ENCODE assay signal across 26 cellular contexts in genomic region chr16:73951541-73951940, GRCh38.
A peak's percentile ranks its signal among the peaks of the same experiment; 100 is the strongest.
DNase-seq lines count a peak whose midpoint lies in the region; ATAC-seq, FAIRE-seq and TF ChIP-seq lines count a peak whose summit lies in the region.
"Had no signal": no experiment of that assay in that cellular context is flagged by ENCODE, and none has a peak within 500 bp of the region (broad histone marks: within the 10 kb centered on the region; RNA-seq: fewer than 3 reads in every experiment).

No MANE protein-coding gene starts in this region.

- no peak for FAIRE-seq in urothelium cell line (lab: Jason Lieb, UNC)
- FAIRE-seq: bronchial epithelial cell, GM12878 had no signal

- H3K4me3 ChIP-seq in cardiac muscle cell (no peak overlapping the region), upper lobe of left lung (no peak overlapping the region)
- H3K4me3 ChIP-seq: BLaER1, esophagus squamous epithelium, GM12878, SJSA1, skin epidermis had no signal

- no peak for TF ChIP-seq CTCF in cardiac muscle cell (IDR thresholded peaks at IDR 0.05; ENCODE audit: low read depth, low read length)
- TF ChIP-seq CTCF in nephron (IDR thresholded peaks at IDR 0.05; ENCODE audit: unreplicated experiment in 3 of 3), result no peak
- TF ChIP-seq CTCF in upper lobe of left lung (IDR thresholded peaks at IDR 0.05), result no peak

- 42 to 58% methylated on average over 3 of the region's 3 CpGs for WGBS in upper lobe of left lung, 2 donors

- peak overlapping the region in 1 of 3 experiments; percentile 51 for H3K4me3 Mint-ChIP-seq in nephron
- H3K4me3 Mint-ChIP-seq in naive thymus-derived CD8-positive, alpha-beta T cell, result no peak overlapping the region
- H3K4me3 Mint-ChIP-seq: activated naive CD8-positive, alpha-beta T cell treated with anti-CD3 and anti-CD28 coated beads for 36 hours; activated T-helper 1 cell treated with anti-CD3 and anti-CD28 coated beads, Interleukin-12 subunit alpha, Interleukin-12 subunit beta, Interleukin-2, Interleukin-4 antibody, amounts not matched to agents 30 ng/mL and 10 ng/mL and 1 ng/mL, durations not matched to agents 14 hours and 24 hours and 36 hours; HFFc6 had no signal

- no peaks in the 10 kb centered on the region for H3K36me3 Mint-ChIP-seq in nephron (ENCODE audit: low read depth)
- no peaks in the 10 kb centered on the region for H3K36me3 Mint-ChIP-seq in naive thymus-derived CD8-positive, alpha-beta T cell
- H3K36me3 Mint-ChIP-seq: activated naive CD8-positive, alpha-beta T cell treated with anti-CD3 and anti-CD28 coated beads for 36 hours had no signal

- TF ChIP-seq POLR2A in upper lobe of left lung (IDR thresholded peaks at IDR 0.05), result no peak

- POLR2A ChIA-PET in naive thymus-derived CD8-positive, alpha-beta T cell (lab: Charles Lee), result no interaction called here

- H3K4me1 Mint-ChIP-seq in nephron, result peaks cover 40% of the 10 kb centered on the region
- no peaks in the 10 kb centered on the region for H3K4me1 Mint-ChIP-seq in naive thymus-derived CD8-positive, alpha-beta T cell
- H3K4me1 Mint-ChIP-seq: activated naive CD8-positive, alpha-beta T cell treated with anti-CD3 and anti-CD28 coated beads for 36 hours had no signal

- H3K27me3 Mint-ChIP-seq in nephron (ENCODE audit: low read depth), result peaks cover 5% of the 10 kb centered on the region
- H3K27me3 Mint-ChIP-seq in naive thymus-derived CD8-positive, alpha-beta T cell, result no peaks in the 10 kb centered on the region

- H3K9me3 ChIP-seq in cardiac muscle cell (ENCODE audit: low read depth) (no peaks in the 10 kb centered on the region), upper lobe of left lung (no peaks in the 10 kb centered on the region)
- H3K9me3 ChIP-seq: BLaER1, esophagus squamous epithelium, SJSA1 had no signal

- TF ChIP-seq EP300 in upper lobe of left lung (IDR thresholded peaks at IDR 0.05), result no peak

- no peaks in the 10 kb centered on the region for H3K36me3 ChIP-seq in cardiac muscle cell
- no peaks in the 10 kb centered on the region for H3K36me3 ChIP-seq in upper lobe of left lung
- H3K36me3 ChIP-seq: BLaER1, esophagus squamous epithelium, SJSA1 had no signal

- H3K4me1 ChIP-seq in cardiac muscle cell (ENCODE audit: low read depth) (no peaks in the 10 kb centered on the region), upper lobe of left lung (peaks cover 0 to 5% (median 2%) of the 10 kb centered on the region in 4 donors)
- H3K4me1 ChIP-seq: BLaER1, SJSA1 had no signal

- no peaks in the 10 kb centered on the region for H3K27me3 ChIP-seq in cardiac muscle cell
- H3K27me3 ChIP-seq in upper lobe of left lung, result no peaks in the 10 kb centered on the region
- H3K27me3 ChIP-seq: BLaER1, SJSA1 had no signal

- peak overlapping the region; percentile 85 to 91 (median 87) for H3K27ac Mint-ChIP-seq in nephron
- no peak overlapping the region for H3K27ac Mint-ChIP-seq in naive thymus-derived CD8-positive, alpha-beta T cell
- H3K27ac Mint-ChIP-seq: activated naive CD8-positive, alpha-beta T cell treated with anti-CD3 and anti-CD28 coated beads for 36 hours; activated T-helper 1 cell treated with anti-CD3 and anti-CD28 coated beads, Interleukin-12 subunit alpha, Interleukin-12 subunit beta, Interleukin-2, Interleukin-4 antibody, amounts not matched to agents 30 ng/mL and 10 ng/mL and 1 ng/mL, durations not matched to agents 14 hours and 24 hours and 36 hours; HFFc6 had no signal

- H3K27ac ChIP-seq in cardiac muscle cell, result no peak overlapping the region
- H3K27ac ChIP-seq in upper lobe of left lung, result no peak overlapping the region
- H3K27ac ChIP-seq: BLaER1, esophagus squamous epithelium, SJSA1 had no signal

- ATAC-seq in upper lobe of left lung (ENCODE audit: low FRiP score in 2 of 2), result peak; percentile 71 to 72
- no peak for ATAC-seq in naive thymus-derived CD8-positive, alpha-beta T cell
- no peak for ATAC-seq in HG02938 (IDR thresholded peaks at IDR 0.05; ENCODE audit: unreplicated experiment)
- ATAC-seq: GM12878, PC-3 had no signal

- H3K9me3 Mint-ChIP-seq in nephron, result no peaks in the 10 kb centered on the region
- H3K9me3 Mint-ChIP-seq in naive thymus-derived CD8-positive, alpha-beta T cell, result no peaks in the 10 kb centered on the region
- H3K9me3 Mint-ChIP-seq: activated naive CD8-positive, alpha-beta T cell treated with anti-CD3 and anti-CD28 coated beads for 36 hours; activated T-helper 1 cell treated with anti-CD3 and anti-CD28 coated beads, Interleukin-12 subunit alpha, Interleukin-12 subunit beta, Interleukin-2, Interleukin-4 antibody, amounts not matched to agents 30 ng/mL and 10 ng/mL and 1 ng/mL, durations not matched to agents 14 hours and 24 hours and 36 hours; HFFc6 had no signal

- DNase-seq in SK-N-DZ (ENCODE audit: low spot score) (peak; percentile 13), cardiac muscle cell (ENCODE audit: low read depth in 1 of 2, low spot score in 1 of 2) (peak; percentile 0 to 2), upper lobe of left lung (no peak), urothelium cell line (ENCODE audit: low spot score) (no peak)
- no peak for DNase-seq in naive thymus-derived CD8-positive, alpha-beta T cell
- no peak for DNase-seq in stimulated activated CD4-positive, alpha-beta T cell treated with anti-CD3 and anti-CD28 coated beads, Interleukin-4, amount 100 ng/mL, for 24 hours
- DNase-seq: activated CD4-positive, CD25-positive, alpha-beta regulatory T cell; activated naive CD8-positive, alpha-beta T cell treated with anti-CD3 and anti-CD28 coated beads for 36 hours; effector CD8-positive, alpha-beta T cell; esophagus squamous epithelium; GDM1; HFFc6; NCI-H146; NCI-H2171 treated with DMSO at 0.1 percent for 48 hours; NCI-H69; PC-3; stimulated activated CD4-positive, alpha-beta T cell treated with anti-CD3 and anti-CD28 coated beads, Interleukin-4, amount 100 ng/mL, for 4 hours; substantia nigra had no signal

Comparison
In these comparisons a context has a peak if more than half of its experiments do, and no peak if none do; other contexts are left out.
1. DNase-seq: peak in SK-N-DZ (single experiment) and cardiac muscle cell (2 of 2); none in upper lobe of left lung (0 of 2), naive thymus-derived CD8-positive, alpha-beta T cell (0 of 10), urothelium cell line (single experiment) and stimulated activated CD4-positive, alpha-beta T cell treated with anti-CD3 and anti-CD28 coated beads, Interleukin-4, amount 100 ng/mL, for 24 hours (single experiment).
2. H3K27ac Mint-ChIP-seq: peak in nephron (3 of 3); none in naive thymus-derived CD8-positive, alpha-beta T cell (0 of 10).
3. ATAC-seq: peak in upper lobe of left lung (2 of 2); none in naive thymus-derived CD8-positive, alpha-beta T cell (0 of 2) and HG02938 (single experiment).